8 cellular contexts compared by ENCODE assay signal in the genomic region with DNA sequence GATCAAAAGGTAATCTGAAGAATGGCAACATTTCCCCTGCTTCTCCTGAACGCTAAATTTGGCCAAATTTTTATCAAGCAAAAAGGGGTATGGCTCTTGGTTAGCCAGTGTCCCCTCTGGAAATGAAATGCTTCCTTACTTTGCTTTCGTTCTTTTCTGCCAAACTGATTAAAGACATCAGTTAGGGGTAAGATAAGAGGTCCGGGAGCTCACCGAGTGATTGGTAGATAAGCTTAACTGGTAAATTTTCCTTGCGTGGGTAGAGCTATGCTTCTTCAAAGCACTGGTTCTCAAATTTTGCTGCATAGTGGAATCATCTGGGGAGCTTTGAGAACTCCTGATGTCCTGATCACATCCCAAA.
A peak's percentile ranks its signal among the peaks of the same experiment; 100 is the strongest.
DNase-seq lines count a peak whose midpoint lies in the region; ATAC-seq and TF ChIP-seq lines count a peak whose summit lies in the region.

No MANE protein-coding gene starts in this region.

- CTCF ChIA-PET in Caco-2 (lab: Charles Lee): no interaction called here

- peak overlapping the region; percentile 77 for H3K4me3 Mint-ChIP-seq in Caco-2 (ENCODE audit: unreplicated experiment)
- peak overlapping the region; percentile 90 for H3K4me3 Mint-ChIP-seq in endothelial cell (ENCODE audit: unreplicated experiment)

- H3K9me3 ChIP-seq in Caco-2 (no peaks in the 10 kb centered on the region), NT2/D1 (ENCODE audit: insufficient read depth, low read length) (no peaks in the 10 kb centered on the region), osteoblast (ENCODE audit: low read depth, low read length) (no peaks in the 10 kb centered on the region)

- TSS peak; percentile 38 for BruUV-seq in Caco-2 (replicated peaks; lab: Mats Ljungman, UMichigan)

- intact Hi-C loops in Caco-2 (cut with micrococcal nuclease; ENCODE audit: unreplicated experiment): loop anchor here (2.0 to 5.0 kb wide), 2 partner anchors 51 to 66 kb away; no protein-coding TSS in a partner anchor

- no peaks in the 10 kb centered on the region for H4K20me1 ChIP-seq in osteoblast (ENCODE audit: insufficient read depth, low read length)

- H3K4me3 ChIP-seq in Caco-2 (ENCODE audit: low read depth, low read length) (peak overlapping the region; percentile 72), NT2/D1 (ENCODE audit: insufficient read length, low read depth) (peak overlapping the region; percentile 65), osteoblast (ENCODE audit: insufficient read depth, low read length) (peak overlapping the region; percentile 75)

- peak overlapping the region; percentile 84 for H3K4me2 ChIP-seq in osteoblast (ENCODE audit: insufficient read depth, low read length)

- H3K27me3 Mint-ChIP-seq in Caco-2 (ENCODE audit: insufficient read depth, unreplicated experiment) (no peaks in the 10 kb centered on the region), endothelial cell (ENCODE audit: unreplicated experiment) (peaks cover 20% of the 10 kb centered on the region)

- no peak for ATAC-seq in HG03460 (IDR thresholded peaks at IDR 0.05; ENCODE audit: unreplicated experiment)
- no peak for ATAC-seq in GM21423 (IDR thresholded peaks at IDR 0.05; ENCODE audit: unreplicated experiment)
- ATAC-seq in GM21717 (IDR thresholded peaks at IDR 0.05; ENCODE audit: unreplicated experiment): no peak

- H3K4me1 ChIP-seq in Caco-2 (no peaks in the 10 kb centered on the region), NT2/D1 (ENCODE audit: insufficient read depth, insufficient read length) (no peaks in the 10 kb centered on the region), osteoblast (ENCODE audit: insufficient read depth, low read length) (peaks cover 28% of the 10 kb centered on the region)

- TF ChIP-seq CTCF in Caco-2 (IDR thresholded peaks at IDR 0.05; ENCODE audit: insufficient read depth in 1 of 2, low read depth in 1 of 2, low read length in 1 of 2, severe bottlenecking in 1 of 2, unreplicated experiment in 1 of 2): no peak
- no peak for TF ChIP-seq CTCF in endothelial cell (IDR thresholded peaks at IDR 0.05; ENCODE audit: unreplicated experiment)
- TF ChIP-seq CTCF in osteoblast (IDR thresholded peaks at IDR 0.05; ENCODE audit: extremely low read depth, low read depth, low read length): no peak

- H3K79me2 ChIP-seq in osteoblast (ENCODE audit: insufficient read depth, low read length): no peaks in the 10 kb centered on the region

- peak overlapping the region; percentile 69 for H3K27ac Mint-ChIP-seq in Caco-2 (ENCODE audit: unreplicated experiment)
- H3K27ac Mint-ChIP-seq in endothelial cell (ENCODE audit: unreplicated experiment): peak overlapping the region; percentile 72

- H3K36me3 Mint-ChIP-seq in Caco-2 (ENCODE audit: insufficient read depth, unreplicated experiment) (no peaks in the 10 kb centered on the region), endothelial cell (ENCODE audit: low read depth, unreplicated experiment) (no peaks in the 10 kb centered on the region)

- DNase-seq in Caco-2 (no peak), NT2/D1 (ENCODE audit: low read depth, low spot score) (no peak), endothelial cell (ENCODE audit: low spot score) (no peak), osteoblast (ENCODE audit: insufficient read length, low spot score, missing footprints) (no peak), NCI-H526 (lab: John Stamatoyannopoulos, UW) (no peak)

- no peaks in the 10 kb centered on the region for H3K36me3 ChIP-seq in Caco-2 (ENCODE audit: control insufficient read depth, insufficient read depth, low read length)
- no peaks in the 10 kb centered on the region for H3K36me3 ChIP-seq in NT2/D1 (ENCODE audit: insufficient read depth, insufficient read length, low read length)
- no peaks in the 10 kb centered on the region for H3K36me3 ChIP-seq in osteoblast (ENCODE audit: insufficient read depth, low read length)

- peak overlapping the region; percentile 87 for H2AFZ ChIP-seq in osteoblast (ENCODE audit: low read length)

- H3K27ac ChIP-seq in osteoblast (ENCODE audit: low read depth, low read length): peak overlapping the region; percentile 57

- H3K9me3 Mint-ChIP-seq in Caco-2 (ENCODE audit: unreplicated experiment) (no peaks in the 10 kb centered on the region), endothelial cell (ENCODE audit: unreplicated experiment) (no peaks in the 10 kb centered on the region)

- POLR2A ChIA-PET in Caco-2 (lab: Charles Lee): no interaction called here

- peak overlapping the region; percentile 42 for H3K9ac ChIP-seq in NT2/D1 (ENCODE audit: insufficient read length, low read depth)

- no peaks in the 10 kb centered on the region for H3K27me3 ChIP-seq in Caco-2 (replicated peaks; ENCODE audit: control insufficient read depth, insufficient read depth, low read length)
- H3K27me3 ChIP-seq in NT2/D1 (ENCODE audit: insufficient read depth, insufficient read length): peaks cover 54% of the 10 kb centered on the region
- H3K27me3 ChIP-seq in osteoblast (ENCODE audit: insufficient read depth, low read length): peaks cover 47% of the 10 kb centered on the region

- H3K4me1 Mint-ChIP-seq in Caco-2 (ENCODE audit: low read depth, unreplicated experiment) (no peaks in the 10 kb centered on the region), endothelial cell (ENCODE audit: unreplicated experiment) (peaks cover 18% of the 10 kb centered on the region)
